In the genomic region with DNA sequence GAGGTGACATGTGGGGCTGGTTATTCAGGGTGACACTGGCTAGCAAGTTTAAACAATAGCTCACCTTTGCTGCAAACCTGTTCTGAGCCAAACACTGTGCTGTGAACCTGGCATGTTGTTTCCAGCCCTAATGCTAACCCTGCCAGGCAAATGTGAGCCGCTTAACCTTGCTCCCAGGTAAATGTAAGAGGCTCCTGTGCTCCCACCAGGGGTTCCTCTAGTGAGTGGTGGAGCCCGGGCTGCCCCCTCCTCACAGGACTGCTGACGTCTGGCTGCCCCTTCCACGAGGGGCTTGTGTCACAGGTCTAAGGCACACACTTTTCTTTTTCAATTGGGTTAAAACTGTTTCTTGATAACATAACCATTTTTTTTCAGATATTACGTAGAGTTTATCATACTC, we compare ENCODE assay signal across 7 cellular contexts.
"Had no signal": no experiment of that assay in that cellular context is flagged by ENCODE, and none has a peak within 500 bp of the region (broad histone marks: within the 10 kb centered on the region; RNA-seq: fewer than 3 reads in every experiment).

No MANE protein-coding gene starts in this region.

- H3K4me3 Mint-ChIP-seq: H9, IgD-negative memory B cell had no signal

- H3K4me3 ChIP-seq: GM23248 had no signal

- ATAC-seq: HepG2 had no signal

- DNase-seq: GM23248, GOT3, H9, HCEC 1CT, KBM-7 had no signal

- H3K27ac Mint-ChIP-seq: IgD-negative memory B cell had no signal

- H3K27me3 Mint-ChIP-seq: IgD-negative memory B cell had no signal

- H3K4me1 Mint-ChIP-seq: H9 had no signal
